1 cellular context compared by ENCODE assay signal in the genomic region with DNA sequence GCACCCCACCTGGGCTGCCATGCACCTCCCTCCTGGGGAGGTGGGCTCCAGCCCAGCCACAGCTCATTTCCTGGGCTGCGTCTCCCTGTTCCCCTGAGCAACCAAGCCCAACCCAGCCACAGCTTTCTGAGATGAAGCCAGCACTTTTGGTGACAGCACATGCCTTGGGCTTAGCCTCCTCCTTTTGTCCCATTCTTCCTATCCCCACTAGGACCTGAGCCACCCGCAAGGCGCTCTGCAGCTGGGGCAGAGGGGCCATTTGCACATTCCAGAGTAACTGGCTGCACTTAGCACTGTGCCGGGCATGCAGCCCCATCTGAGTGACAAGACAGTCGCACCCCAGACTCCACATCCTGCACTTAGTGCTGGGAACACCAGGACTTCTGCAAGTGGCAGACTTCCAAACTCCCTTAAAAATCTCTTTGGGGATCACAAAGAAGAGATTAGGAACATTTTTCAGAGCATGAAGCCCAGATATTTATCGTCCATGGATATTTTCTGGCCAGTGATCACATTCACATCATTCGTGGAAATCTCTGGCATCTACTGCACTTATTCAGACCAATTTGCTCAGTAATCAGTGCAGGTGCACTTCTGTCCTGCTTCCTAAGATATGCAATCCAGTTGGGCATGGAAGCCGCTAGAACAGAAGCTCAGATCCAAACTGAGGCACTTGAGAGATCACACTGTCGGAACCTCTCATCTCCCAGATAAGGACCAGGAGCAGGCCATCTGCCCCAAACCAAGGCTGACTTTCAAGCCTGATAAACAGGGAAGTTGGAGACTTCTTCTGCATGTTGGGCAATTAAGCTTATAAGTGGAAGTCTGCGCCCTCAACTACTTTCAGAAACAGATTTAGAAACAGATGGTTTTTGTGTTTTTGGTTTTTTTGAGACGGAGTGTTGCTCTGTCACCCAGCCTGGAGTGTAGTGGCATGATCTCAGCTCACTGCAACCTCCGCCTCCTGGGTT.
TF ChIP-seq lines count a peak whose summit lies in the region.

No MANE protein-coding gene starts in this region.

TF ChIP-seq in H1, 55 proteins besides CTCF, POLR2A, EP300 and RAD21:
- 0 out of 4 replicates have a peak, but pooled peaks of 1 of the 2 experiments have one; percentile 25 for TF ChIP-seq HDAC2 (IDR thresholded peaks at IDR 0.05; ENCODE audit: borderline replicate concordance in 1 of 2, low read depth in 2 of 2, low read length in 2 of 2)
- TF ChIP-seq RXRA (IDR thresholded peaks at IDR 0.05; ENCODE audit: insufficient read depth, low read depth, low read length): no peak
- no peak for TF ChIP-seq EGR1 (IDR thresholded peaks at IDR 0.05; ENCODE audit: borderline replicate concordance, low read depth, low read length)
- TF ChIP-seq, protein P1, sequence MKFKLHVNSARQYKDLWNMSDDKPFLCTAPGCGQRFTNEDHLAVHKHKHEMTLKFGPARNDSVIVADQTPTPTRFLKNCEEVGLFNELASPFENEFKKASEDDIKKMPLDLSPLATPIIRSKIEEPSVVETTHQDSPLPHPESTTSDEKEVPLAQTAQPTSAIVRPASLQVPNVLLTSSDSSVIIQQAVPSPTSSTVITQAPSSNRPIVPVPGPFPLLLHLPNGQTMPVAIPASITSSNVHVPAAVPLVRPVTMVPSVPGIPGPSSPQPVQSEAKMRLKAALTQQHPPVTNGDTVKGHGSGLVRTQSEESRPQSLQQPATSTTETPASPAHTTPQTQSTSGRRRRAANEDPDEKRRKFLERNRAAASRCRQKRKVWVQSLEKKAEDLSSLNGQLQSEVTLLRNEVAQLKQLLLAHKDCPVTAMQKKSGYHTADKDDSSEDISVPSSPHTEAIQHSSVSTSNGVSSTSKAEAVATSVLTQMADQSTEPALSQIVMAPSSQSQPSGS (IDR thresholded peaks at IDR 0.05; ENCODE audit: low read length): no peak
- TF ChIP-seq, protein P2, sequence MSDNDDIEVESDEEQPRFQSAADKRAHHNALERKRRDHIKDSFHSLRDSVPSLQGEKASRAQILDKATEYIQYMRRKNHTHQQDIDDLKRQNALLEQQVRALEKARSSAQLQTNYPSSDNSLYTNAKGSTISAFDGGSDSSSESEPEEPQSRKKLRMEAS (IDR thresholded peaks at IDR 0.05): peak; percentile 82
- 0 out of 4 replicates have a peak, but pooled peaks of 1 of the 2 experiments have one; percentile 18 for TF ChIP-seq SIN3A (conservative IDR thresholded peaks at IDR 0.05 in 1 of 2, IDR thresholded peaks at IDR 0.05 in 1 of 2; ENCODE audit: low read depth in 1 of 2, low read length in 2 of 2)
- TF ChIP-seq, protein P3, sequence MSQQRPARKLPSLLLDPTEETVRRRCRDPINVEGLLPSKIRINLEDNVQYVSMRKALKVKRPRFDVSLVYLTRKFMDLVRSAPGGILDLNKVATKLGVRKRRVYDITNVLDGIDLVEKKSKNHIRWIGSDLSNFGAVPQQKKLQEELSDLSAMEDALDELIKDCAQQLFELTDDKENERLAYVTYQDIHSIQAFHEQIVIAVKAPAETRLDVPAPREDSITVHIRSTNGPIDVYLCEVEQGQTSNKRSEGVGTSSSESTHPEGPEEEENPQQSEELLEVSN (IDR thresholded peaks at IDR 0.05): 0 out of 2 replicates have a peak, but pooled peaks have one; percentile 30
- TF ChIP-seq TCF12 (IDR thresholded peaks at IDR 0.05; ENCODE audit: low read depth, low read length): 0 out of 2 replicates have a peak, but pooled peaks have one; percentile 58
- TF ChIP-seq TEAD4 (IDR thresholded peaks at IDR 0.05; ENCODE audit: low read depth, low read length): peak; percentile 91
- TF ChIP-seq SIX5 (IDR thresholded peaks at IDR 0.05; ENCODE audit: low read depth, low read length): no peak
